ENCODE assay signal across 7 cellular contexts in genomic region chr20:53279735-53280134, GRCh38.
"Had no signal": no experiment of that assay in that cellular context is flagged by ENCODE, and none has a peak within 500 bp of the region (broad histone marks: within the 10 kb centered on the region; RNA-seq: fewer than 3 reads in every experiment).

No MANE protein-coding gene starts in this region.

- H3K4me2 ChIP-seq: GM23338, KMS-11 had no signal

- DNase-seq: H7, IMR-90, Karpas-422, KBM-7 had no signal

- H3K9me3 ChIP-seq: HAP-1 had no signal

- H3K27ac ChIP-seq: KMS-11 had no signal

- H3K4me3 ChIP-seq: GM23338, HAP-1 had no signal

- H2AFZ ChIP-seq: GM23338 had no signal

- H3K4me1 ChIP-seq: HAP-1 had no signal

- H3K9ac ChIP-seq: KMS-11 had no signal

- H3K36me3 ChIP-seq: HAP-1 had no signal
